In genomic region chr6:6723792-6724318, GRCh38 we compare ENCODE assay signal across 9 cellular contexts.
DNase-seq lines count a peak whose midpoint lies in the region; ATAC-seq, FAIRE-seq and TF ChIP-seq lines count a peak whose summit lies in the region.
"Had no signal": no experiment of that assay in that cellular context is flagged by ENCODE, and none has a peak within 500 bp of the region (broad histone marks: within the 10 kb centered on the region; RNA-seq: fewer than 3 reads in every experiment).

No MANE protein-coding gene starts in this region.

- H3K27me3 Mint-ChIP-seq in dendritic cell treated with granulocyte-macrophage colony-stimulating factor and Interleukin-4, amounts not matched to agents 40 ng/mL and 50 ng/mL, for 4 days: no peaks in the 10 kb centered on the region

- peak overlapping the region; percentile 46 for H3K27ac ChIP-seq in thymus (ENCODE audit: low read depth)

- no peak for TF ChIP-seq CTCF in Loucy (conservative IDR thresholded peaks at IDR 0.05; ENCODE audit: low read length)

- H3K4me3 Mint-ChIP-seq in dendritic cell treated with granulocyte-macrophage colony-stimulating factor and Interleukin-4, amounts not matched to agents 40 ng/mL and 50 ng/mL, for 4 days: peak overlapping the region; percentile 61

- H3K9me3 ChIP-seq in Loucy (ENCODE audit: insufficient read depth, low read depth, low read length): no peaks in the 10 kb centered on the region
- H3K9me3 ChIP-seq in thymus (ENCODE audit: control insufficient read depth): no peaks in the 10 kb centered on the region

- no peaks in the 10 kb centered on the region for H4K20me1 ChIP-seq in Loucy (ENCODE audit: insufficient read depth, low read length, poor library complexity, severe bottlenecking)

- H3K4me3 ChIP-seq in Loucy (ENCODE audit: low read length, poor library complexity, severe bottlenecking) (no peak overlapping the region), thymus (ENCODE audit: low read length) (no peak overlapping the region)

- 64% methylated on average over 10 of the region's 10 CpGs for WGBS in thymus

- intact Hi-C loops in dendritic cell treated with granulocyte-macrophage colony-stimulating factor and Interleukin-4, amounts not matched to agents 40 ng/mL and 50 ng/mL, for 4 days (cut with micrococcal nuclease): loop anchor here (10.0 kb wide), 2 partner anchors 49 to 521 kb away; no protein-coding TSS in a partner anchor

- peaks cover 71% of the 10 kb centered on the region for H3K36me3 Mint-ChIP-seq in dendritic cell treated with granulocyte-macrophage colony-stimulating factor and Interleukin-4, amounts not matched to agents 40 ng/mL and 50 ng/mL, for 4 days (ENCODE audit: low read depth)

- H3K4me2 ChIP-seq in Loucy (ENCODE audit: low read depth, low read length, poor library complexity, severe bottlenecking): no peak overlapping the region

- peak overlapping the region; percentile 86 for H2AFZ ChIP-seq in Loucy (ENCODE audit: low read length)

- peaks cover 46% of the 10 kb centered on the region for H3K4me1 ChIP-seq in Loucy (ENCODE audit: insufficient read depth, low read length, poor library complexity, severe bottlenecking)
- H3K4me1 ChIP-seq in thymus (ENCODE audit: control insufficient read depth, insufficient read depth, low read length): peaks cover 12% of the 10 kb centered on the region

- no peaks in the 10 kb centered on the region for H3K79me2 ChIP-seq in Loucy (ENCODE audit: insufficient read depth, low read length)

- no peak for FAIRE-seq in GM12892 (lab: Jason Lieb, UNC)
- FAIRE-seq in H54 (lab: Jason Lieb, UNC): no peak

- DNase-seq in midbrain (lab: John Stamatoyannopoulos, UW) (peak; percentile 29), NCI-H2081 treated with DMSO at 0.1 percent for 48 hours (lab: John Stamatoyannopoulos, UW) (no peak), GM12892 (ENCODE audit: insufficient read length) (no peak), H54 (ENCODE audit: insufficient read length, low spot score) (no peak)

- TF ChIP-seq POLR2A in GM12892 (IDR thresholded peaks at IDR 0.05; ENCODE audit: low read depth, low read length) (no peak), H54 (IDR thresholded peaks at IDR 0.05; ENCODE audit: low read depth, low read length) (no peak)

- H3K9me3 Mint-ChIP-seq in dendritic cell treated with granulocyte-macrophage colony-stimulating factor and Interleukin-4, amounts not matched to agents 40 ng/mL and 50 ng/mL, for 4 days: no peaks in the 10 kb centered on the region
- H3K9me3 Mint-ChIP-seq: activated CD4-positive, alpha-beta T cell treated with anti-CD3 and anti-CD28 coated beads, Interleukin-2, amount 10 ng/mL, durations not matched to agents 7 days and 5 days had no signal

- H3K9me2 ChIP-seq in Loucy (replicated peaks; ENCODE audit: low read depth, low read length): no peaks in the 10 kb centered on the region

- no peaks in the 10 kb centered on the region for H3K36me3 ChIP-seq in Loucy (ENCODE audit: insufficient read depth, low read length)
- H3K36me3 ChIP-seq in thymus (ENCODE audit: control insufficient read depth, insufficient read depth): no peaks in the 10 kb centered on the region

- no peak for ATAC-seq in HG03457 (IDR thresholded peaks at IDR 0.05; ENCODE audit: unreplicated experiment)

- H3F3A ChIP-seq in Loucy (ENCODE audit: low read depth): no peaks in the 10 kb centered on the region

- H3K4me1 Mint-ChIP-seq in dendritic cell treated with granulocyte-macrophage colony-stimulating factor and Interleukin-4, amounts not matched to agents 40 ng/mL and 50 ng/mL, for 4 days (ENCODE audit: low read depth): peaks cover 96% of the 10 kb centered on the region

- H3K9ac ChIP-seq in Loucy (ENCODE audit: low read depth, low read length, poor library complexity, severe bottlenecking): peak overlapping the region; percentile 57

- H3K27me3 ChIP-seq in Loucy (ENCODE audit: insufficient read depth, low read length, poor library complexity, severe bottlenecking) (no peaks in the 10 kb centered on the region), thymus (ENCODE audit: control insufficient read depth, insufficient read depth) (no peaks in the 10 kb centered on the region)

- H3K27ac Mint-ChIP-seq in dendritic cell treated with granulocyte-macrophage colony-stimulating factor and Interleukin-4, amounts not matched to agents 40 ng/mL and 50 ng/mL, for 4 days: peak overlapping the region; percentile 94
